Comparison of ENCODE assay signal across 12 cellular contexts in the genomic region with DNA sequence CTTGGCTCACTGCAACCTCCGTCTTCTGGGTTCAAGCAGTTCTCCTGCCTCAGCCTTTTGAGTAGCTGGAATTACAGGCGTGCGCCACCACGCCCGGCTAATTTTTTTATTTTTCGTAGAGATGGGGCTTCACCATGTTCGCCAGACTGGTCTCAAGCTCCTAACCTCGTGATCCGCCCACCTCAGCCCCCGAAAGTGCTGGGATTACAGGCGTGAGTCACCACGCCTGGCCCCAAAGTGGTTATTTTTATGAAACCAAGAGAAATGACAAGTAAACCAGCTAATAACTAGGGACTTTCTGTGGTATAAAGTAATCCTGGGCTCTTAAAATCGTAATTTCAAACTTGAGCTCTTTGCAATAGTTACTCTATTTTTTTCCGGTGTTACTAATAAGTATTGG. TPM values are rescaled to one million over a fixed set of nuclear protein-coding genes. Genes with fewer than 3 reads are reported as not detected.
DNase-seq lines count a peak whose midpoint lies in the region; ATAC-seq and TF ChIP-seq lines count a peak whose summit lies in the region.
"Had no signal": no experiment of that assay in that cellular context is flagged by ENCODE, and none has a peak within 500 bp of the region (broad histone marks: within the 10 kb centered on the region; RNA-seq: fewer than 3 reads in every experiment).

No MANE protein-coding gene starts in this region.

- peaks cover 7% of the 10 kb centered on the region; the same call in 1 of the 2 replicates for H3K79me2 ChIP-seq in OCI-LY7 (ENCODE audit: insufficient read depth, low read depth, low read length)
- H3K79me2 ChIP-seq in PC-3 (ENCODE audit: low read length) = peaks cover 19% of the 10 kb centered on the region

- H3K9ac ChIP-seq in adipocyte (ENCODE audit: low read length) (no peak overlapping the region), PC-3 (ENCODE audit: low read length) (no peak overlapping the region)

- CTCF ChIA-PET in CD8-positive, alpha-beta T cell (lab: Charles Lee) = interaction anchor here (1.2 to 1.6 kb wide), 2 partner anchors 9 to 17 kb away, joined by 3 to 6 read pairs; no protein-coding TSS in a partner anchor
- CTCF ChIA-PET in OCI-LY7 (lab: Charles Lee; ENCODE audit: unreplicated experiment) = interaction anchor here (0.9 kb wide), 1 partner anchor 229 kb away, joined by 3 read pairs; no protein-coding TSS in a partner anchor
- CTCF ChIA-PET in PC-3 (lab: Charles Lee) = no interaction called here

- no peak overlapping the region for H3K27ac ChIP-seq in CD8-positive, alpha-beta T cell (ENCODE audit: low read depth, low read length)
- H3K27ac ChIP-seq in OCI-LY7 (ENCODE audit: low read depth, low read length, poor library complexity, severe bottlenecking) (no peak overlapping the region), PC-3 (ENCODE audit: low read length) (no peak overlapping the region)

- intact Hi-C loops in CD8-positive, alpha-beta T cell (cut with DNase I, micrococcal nuclease) = no loop called here
- intact Hi-C loops in OCI-LY7 (cut with micrococcal nuclease; ENCODE audit: unreplicated experiment) (no loop called here), PC-3 (cut with micrococcal nuclease) (no loop called here)

- no peaks in the 10 kb centered on the region for H3K27me3 Mint-ChIP-seq in CD8-positive, alpha-beta T cell (ENCODE audit: low read depth)

- no peaks in the 10 kb centered on the region for H3K9me3 ChIP-seq in CD8-positive, alpha-beta T cell (ENCODE audit: low read length)
- H3K9me3 ChIP-seq in OCI-LY7 (ENCODE audit: low read length) (no peaks in the 10 kb centered on the region), adipocyte (ENCODE audit: control insufficient read depth, low read length) (no peaks in the 10 kb centered on the region), PC-3 (ENCODE audit: low read length) (no peaks in the 10 kb centered on the region)

- H4K20me1 ChIP-seq in OCI-LY7 (ENCODE audit: insufficient read depth, low read length) (no peaks in the 10 kb centered on the region), PC-3 (ENCODE audit: low read length) (no peaks in the 10 kb centered on the region)

- no peaks in the 10 kb centered on the region for H3K27me3 ChIP-seq in CD8-positive, alpha-beta T cell (ENCODE audit: insufficient read depth, low read length)
- no peaks in the 10 kb centered on the region for H3K27me3 ChIP-seq in adipocyte (replicated peaks; ENCODE audit: control insufficient read depth, insufficient read depth, low read length)
- H3K27me3 ChIP-seq in PC-3 (ENCODE audit: low read length) = no peaks in the 10 kb centered on the region

- BruUV-seq in OCI-LY7 (replicated peaks; lab: Mats Ljungman, UMichigan) = no TSS peak
- no TSS peak for BruUV-seq in PC-3 (replicated peaks; lab: Mats Ljungman, UMichigan)

- no peaks in the 10 kb centered on the region for H3K9me3 Mint-ChIP-seq in CD8-positive, alpha-beta T cell

- 0 out of 2 replicates have a peak overlapping the region, but pooled peaks have one; percentile 13 for H3K4me2 ChIP-seq in OCI-LY7 (ENCODE audit: low read length)
- no peak overlapping the region for H3K4me2 ChIP-seq in PC-3 (ENCODE audit: low read length)

- H3K4me3 ChIP-seq in CD8-positive, alpha-beta T cell (ENCODE audit: low read depth, low read length) = no peak overlapping the region
- no peak overlapping the region for H3K4me3 ChIP-seq in OCI-LY7 (ENCODE audit: low read depth, low read length, poor library complexity, severe bottlenecking)
- H3K4me3 ChIP-seq in adipocyte (ENCODE audit: low read length) = no peak overlapping the region
- no peak overlapping the region for H3K4me3 ChIP-seq in PC-3 (ENCODE audit: low read length)

- no peak for ATAC-seq in CD8-positive, alpha-beta T cell
- no peak for ATAC-seq in HG03565 (IDR thresholded peaks at IDR 0.05; ENCODE audit: unreplicated experiment)
- no peak for ATAC-seq in PC-3

- peaks cover 20% of the 10 kb centered on the region for H3K4me1 ChIP-seq in CD8-positive, alpha-beta T cell (ENCODE audit: insufficient read depth, low read length)
- H3K4me1 ChIP-seq in OCI-LY7 (ENCODE audit: insufficient read depth, low read length, poor library complexity, severe bottlenecking) (peaks cover 25% of the 10 kb centered on the region), adipocyte (ENCODE audit: control insufficient read depth, insufficient read depth, low read length) (no peaks in the 10 kb centered on the region), PC-3 (ENCODE audit: insufficient read depth, low read length) (peaks cover 6% of the 10 kb centered on the region; the same call in 1 of the 2 replicates)

- no peaks in the 10 kb centered on the region for H3K9me2 ChIP-seq in OCI-LY7 (ENCODE audit: insufficient read depth, low read length)
- H3K9me2 ChIP-seq in PC-3 (replicated peaks; ENCODE audit: low read length) = no peaks in the 10 kb centered on the region

- DNase-seq in CD8-positive, alpha-beta T cell = peak in 2 of 7 experiments; percentile 18 to 48
- DNase-seq in OCI-LY7 (ENCODE audit: low spot score) (no peak), adipocyte (ENCODE audit: low read depth) (peak; percentile 12), C1 segment of cervical spinal cord (lab: John Stamatoyannopoulos, UW) (no peak), DMS79 treated with DMSO at 0.1 percent for 48 hours (lab: John Stamatoyannopoulos, UW) (no peak), PC-3 (no peak)
- peak; percentile 34 for DNase-seq in stimulated activated CD4-positive, alpha-beta T cell treated with anti-CD3 and anti-CD28 coated beads, Interleukin-12 subunit alpha, Interleukin-12 subunit beta, amount 100 ng/mL, for 4 hours
- DNase-seq: erythroblast, kidney glomerular epithelial cell, NCI-H345, trophoblast cell had no signal

- peaks cover 57% of the 10 kb centered on the region for H3K36me3 Mint-ChIP-seq in CD8-positive, alpha-beta T cell

- H2AFZ ChIP-seq in OCI-LY7 (ENCODE audit: low read length) (no peak overlapping the region), PC-3 (ENCODE audit: low read length) (no peak overlapping the region)

- peak overlapping the region; percentile 40 for H3K4me3 Mint-ChIP-seq in CD8-positive, alpha-beta T cell

- no peak for TF ChIP-seq CTCF in CD8-positive, alpha-beta T cell (IDR thresholded peaks at IDR 0.05)
- no peak for TF ChIP-seq CTCF in OCI-LY7 (conservative IDR thresholded peaks at IDR 0.05; ENCODE audit: low read length)
- no peak for TF ChIP-seq CTCF in PC-3 (conservative IDR thresholded peaks at IDR 0.05; ENCODE audit: low read depth, low read length)

- peaks cover 56% of the 10 kb centered on the region for H3K4me1 Mint-ChIP-seq in CD8-positive, alpha-beta T cell (ENCODE audit: low read depth)

- POLR2A ChIA-PET in CD8-positive, alpha-beta T cell (lab: Charles Lee) = interaction anchor here (1.4 to 2.0 kb wide), 3 partner anchors 17 to 44 kb away, joined by 4 to 9 read pairs (median 6); no protein-coding TSS in a partner anchor
- POLR2A ChIA-PET in OCI-LY7 (lab: Charles Lee) (interaction anchor here (0.6 to 0.7 kb wide), 2 partner anchors 33 to 525 kb away, joined by 4 to 5 read pairs; no protein-coding TSS in a partner anchor), PC-3 (lab: Charles Lee; ENCODE audit: unreplicated experiment) (no interaction called here)

- H3F3A ChIP-seq in PC-3 (ENCODE audit: low read length, unreplicated experiment) = no peaks in the 10 kb centered on the region

- peak overlapping the region; percentile 86 for H3K27ac Mint-ChIP-seq in CD8-positive, alpha-beta T cell

- H3K36me3 ChIP-seq in CD8-positive, alpha-beta T cell (ENCODE audit: insufficient read depth, low read length) = peaks cover 3% of the 10 kb centered on the region
- peaks cover 10% of the 10 kb centered on the region for H3K36me3 ChIP-seq in OCI-LY7 (ENCODE audit: insufficient read depth, low read length)
- peaks cover 6% of the 10 kb centered on the region for H3K36me3 ChIP-seq in adipocyte (ENCODE audit: control insufficient read depth, insufficient read depth, low read length, severe bottlenecking)
- H3K36me3 ChIP-seq in PC-3 (ENCODE audit: low read depth, low read length) = peaks cover 5% of the 10 kb centered on the region; the same call in 1 of the 2 replicates

RNA-seq across cellular contexts. Expression of a gene that starts 4.0 kb away (rescaled TPM):
- 1 to 10 TPM; 2.7 to 4.4 TPM for total RNA-seq in CD8-positive, alpha-beta T cell
- total RNA-seq in OCI-LY7 (2014; rRNA removed; shearing (Covaris generic)) = 12.4 and 21.7 TPM in 2 replicates
- total RNA-seq in OCI-LY7 (2022) (12.0 and 12.1 TPM in 2 replicates), PC-3 (2014; rRNA removed) (15.0 and 18.3 TPM in 2 replicates)

RNA-seq across cellular contexts. Expression of a gene that starts 49.3 kb away (rescaled TPM):
- 10 to 100 TPM; 21.1 to 22.3 TPM for total RNA-seq in CD8-positive, alpha-beta T cell
- total RNA-seq in OCI-LY7 (2014; rRNA removed; shearing (Covaris generic)) = 29.7 and 38.1 TPM in 2 replicates
- total RNA-seq in OCI-LY7 (2022) (28.7 TPM in 2 replicates), PC-3 (2014; rRNA removed) (20.8 and 29.5 TPM in 2 replicates)

RNA-seq across cellular contexts. Expression of a gene that starts 53.2 kb away (rescaled TPM):
- total RNA-seq in CD8-positive, alpha-beta T cell = 1 to 10 TPM; 1.8 to 2.0 TPM
- 5.3 and 10.3 TPM in 2 replicates for total RNA-seq in OCI-LY7 (2014; rRNA removed; shearing (Covaris generic))
- 6.6 and 8.7 TPM in 2 replicates for total RNA-seq in OCI-LY7 (2022)
- 20.4 and 25.9 TPM in 2 replicates for total RNA-seq in PC-3 (2014; rRNA removed)

Comparison
In these comparisons a context has a peak if more than half of its experiments do, and no peak if none do; other contexts are left out.
1. DNase-seq: peak in adipocyte (single experiment) and stimulated activated CD4-positive, alpha-beta T cell treated with anti-CD3 and anti-CD28 coated beads, Interleukin-12 subunit alpha, Interleukin-12 subunit beta, amount 100 ng/mL, for 4 hours (single experiment); none in OCI-LY7 (single experiment), C1 segment of cervical spinal cord (0 of 14), DMS79 treated with DMSO at 0.1 percent for 48 hours (single experiment) and PC-3 (single experiment).